1 cellular context compared by ENCODE assay signal in genomic region chr11:57777969-57778317, GRCh38.
TF ChIP-seq lines count a peak whose summit lies in the region.

No MANE protein-coding gene starts in this region.

TF ChIP-seq in SK-N-SH treated with all-trans-retinoic acid at 6 μM for 48 hours, 23 proteins besides CTCF, POLR2A, EP300 and RAD21 (continued from another document):
- no peak for TF ChIP-seq TOX (CRISPR knock-in tag; IDR thresholded peaks at IDR 0.05; ENCODE audit: borderline replicate concordance)
